Comparison of ENCODE assay signal across 10 cellular contexts in the genomic region with DNA sequence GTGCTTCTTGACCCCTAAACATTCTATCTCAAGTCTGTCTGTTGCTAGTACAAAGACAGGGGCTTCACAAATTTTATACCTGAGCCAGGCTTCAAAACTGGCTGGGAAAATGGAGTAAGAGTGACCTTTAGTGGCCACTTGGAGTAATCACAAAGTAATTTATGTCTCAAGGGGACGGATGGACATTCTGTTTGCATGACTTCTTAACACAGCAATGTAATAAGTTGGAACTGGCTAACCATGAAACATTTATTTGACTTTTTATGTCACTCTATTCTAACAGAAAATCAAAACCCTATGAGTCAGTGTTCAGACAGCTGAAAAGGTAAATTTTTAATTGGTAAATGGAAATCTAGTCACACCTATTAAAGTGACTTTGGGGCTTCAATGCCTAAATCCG.
DNase-seq lines count a peak whose midpoint lies in the region; ATAC-seq and TF ChIP-seq lines count a peak whose summit lies in the region.
"Had no signal": no experiment of that assay in that cellular context is flagged by ENCODE, and none has a peak within 500 bp of the region (broad histone marks: within the 10 kb centered on the region; RNA-seq: fewer than 3 reads in every experiment).

No MANE protein-coding gene starts in this region.

- no peaks in the 10 kb centered on the region for H3K9me3 ChIP-seq in OCI-LY3 (ENCODE audit: insufficient read depth, low read length)

- H3K4me3 ChIP-seq in OCI-LY3 (ENCODE audit: low read length): no peak overlapping the region

- H3K9me3 Mint-ChIP-seq in naive B cell: no peaks in the 10 kb centered on the region
- no peaks in the 10 kb centered on the region for H3K9me3 Mint-ChIP-seq in stimulated activated memory B cell treated with anti-CD40 and anti-IgM and Interleukin-4, amounts not matched to agents 10 μg/mL and 1 μg/mL and 100 μg/mL, for 72 hours

- no peaks in the 10 kb centered on the region for H3K36me3 Mint-ChIP-seq in naive B cell
- H3K36me3 Mint-ChIP-seq in stimulated activated memory B cell treated with anti-CD40 and anti-IgM and Interleukin-4, amounts not matched to agents 10 μg/mL and 1 μg/mL and 100 μg/mL, for 72 hours: no peaks in the 10 kb centered on the region
- H3K36me3 Mint-ChIP-seq: activated naive CD8-positive, alpha-beta T cell; CD4-positive, CD25-positive, alpha-beta regulatory T cell had no signal

- DNase-seq in NCI-H2171 treated with DMSO at 0.1 percent for 48 hours (lab: John Stamatoyannopoulos, UW): peak; percentile 6
- DNase-seq in NCI-H2171 (lab: John Stamatoyannopoulos, UW): no peak
- peak; percentile 34 for DNase-seq in epidermal melanocyte (ENCODE audit: insufficient read length, low spot score)
- peak; percentile 15 for DNase-seq in naive B cell
- no peak for DNase-seq in occipital lobe (lab: John Stamatoyannopoulos, UW)

- no peaks in the 10 kb centered on the region for H3K4me1 Mint-ChIP-seq in naive B cell
- H3K4me1 Mint-ChIP-seq in stimulated activated memory B cell treated with anti-CD40 and anti-IgM and Interleukin-4, amounts not matched to agents 10 μg/mL and 1 μg/mL and 100 μg/mL, for 72 hours: no peaks in the 10 kb centered on the region
- H3K4me1 Mint-ChIP-seq: CD4-positive, CD25-positive, alpha-beta regulatory T cell had no signal

- no peak overlapping the region for H3K4me2 ChIP-seq in OCI-LY3 (ENCODE audit: low read length)

- H3K4me3 Mint-ChIP-seq in naive B cell: no peak overlapping the region
- no peak overlapping the region for H3K4me3 Mint-ChIP-seq in stimulated activated memory B cell treated with anti-CD40 and anti-IgM and Interleukin-4, amounts not matched to agents 10 μg/mL and 1 μg/mL and 100 μg/mL, for 72 hours
- H3K4me3 Mint-ChIP-seq: activated naive CD8-positive, alpha-beta T cell; CD4-positive, CD25-positive, alpha-beta regulatory T cell had no signal

- peaks cover 0 to 4% (median 0%) of the 10 kb centered on the region in 3 donors for H3K27me3 Mint-ChIP-seq in naive B cell
- H3K27me3 Mint-ChIP-seq in stimulated activated memory B cell treated with anti-CD40 and anti-IgM and Interleukin-4, amounts not matched to agents 10 μg/mL and 1 μg/mL and 100 μg/mL, for 72 hours: no peaks in the 10 kb centered on the region
- H3K27me3 Mint-ChIP-seq: activated naive CD8-positive, alpha-beta T cell; CD4-positive, CD25-positive, alpha-beta regulatory T cell had no signal

- peak; percentile 80 for TF ChIP-seq CTCF in OCI-LY3 (IDR thresholded peaks at IDR 0.05; ENCODE audit: low read depth, low read length)

- H2AFZ ChIP-seq in OCI-LY3 (ENCODE audit: low read depth, low read length): no peak overlapping the region

- H3K9ac ChIP-seq in OCI-LY3 (ENCODE audit: low read length): no peak overlapping the region

- H4K20me1 ChIP-seq in OCI-LY3 (ENCODE audit: insufficient read depth, low read length): no peaks in the 10 kb centered on the region

- ATAC-seq in HG03442 (IDR thresholded peaks at IDR 0.05; ENCODE audit: unreplicated experiment) (peak; percentile 75), naive B cell (ENCODE audit: low read depth in 2 of 2) (no peak)
- no peak for ATAC-seq in stimulated activated memory B cell treated with anti-CD40 and anti-IgM and Interleukin-4, amounts not matched to agents 10 μg/mL and 1 μg/mL and 100 μg/mL, for 72 hours

- H3K27ac Mint-ChIP-seq in naive B cell: no peak overlapping the region
- no peak overlapping the region for H3K27ac Mint-ChIP-seq in stimulated activated memory B cell treated with anti-CD40 and anti-IgM and Interleukin-4, amounts not matched to agents 10 μg/mL and 1 μg/mL and 100 μg/mL, for 72 hours
- H3K27ac Mint-ChIP-seq: activated naive CD8-positive, alpha-beta T cell; CD4-positive, CD25-positive, alpha-beta regulatory T cell had no signal

- no peaks in the 10 kb centered on the region for H3K27me3 ChIP-seq in OCI-LY3 (ENCODE audit: low read depth, low read length)

- no peaks in the 10 kb centered on the region for H3K79me2 ChIP-seq in OCI-LY3 (ENCODE audit: low read length)

- no peaks in the 10 kb centered on the region for H3K36me3 ChIP-seq in OCI-LY3 (replicated peaks; ENCODE audit: low read depth, low read length)

- H3K4me1 ChIP-seq in OCI-LY3 (ENCODE audit: low read length): no peaks in the 10 kb centered on the region

- no peak overlapping the region for H3K27ac ChIP-seq in OCI-LY3 (ENCODE audit: low read length)

Comparison
In these comparisons a context has a peak if more than half of its experiments do, and no peak if none do; other contexts are left out.
1. DNase-seq: peak in NCI-H2171 treated with DMSO at 0.1 percent for 48 hours (single experiment), epidermal melanocyte (single experiment) and naive B cell (single experiment); none in NCI-H2171 (single experiment) and occipital lobe (single experiment).